ENCODE assay signal across 19 cellular contexts in the genomic region with DNA sequence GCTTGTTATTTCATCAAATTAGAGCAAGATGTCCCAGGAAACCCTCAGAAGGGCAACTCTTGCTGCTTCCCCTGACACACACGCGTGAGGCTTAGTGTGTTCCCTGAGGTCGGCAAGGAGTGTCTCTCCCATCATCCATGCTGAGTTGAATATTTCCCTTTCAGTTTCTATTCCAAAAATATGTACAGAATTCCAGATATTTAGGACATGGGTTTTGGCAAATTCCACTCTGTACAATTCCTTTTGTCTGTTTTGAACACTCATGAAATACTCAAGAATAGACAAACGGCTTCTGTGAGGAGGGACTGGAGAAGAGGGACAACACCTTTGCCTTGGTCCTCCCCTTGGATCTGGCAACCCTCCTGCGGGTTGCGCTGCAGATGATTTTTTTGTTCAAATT.
"Had no signal": no experiment of that assay in that cellular context is flagged by ENCODE, and none has a peak within 500 bp of the region (broad histone marks: within the 10 kb centered on the region; RNA-seq: fewer than 3 reads in every experiment).

No MANE protein-coding gene starts in this region.

- H3K9me3 Mint-ChIP-seq: activated CD4-positive, alpha-beta memory T cell treated with anti-CD3 and anti-CD28 coated beads for 36 hours; activated T-cell treated with anti-CD3 and anti-CD28 coated beads, Interleukin-2, amount 50 U/mL, for 4 hours; stimulated activated effector memory CD8-positive, alpha-beta T cell treated with anti-CD3 and anti-CD28 coated beads, Interleukin-12 subunit alpha, Interleukin-12 subunit beta, amount 100 ng/mL, for 72 hours had no signal

- H3K4me1 ChIP-seq: right atrium auricular region, upper lobe of right lung had no signal

- H3K36me3 Mint-ChIP-seq: activated CD4-positive, alpha-beta memory T cell treated with anti-CD3 and anti-CD28 coated beads for 36 hours; activated naive CD8-positive, alpha-beta T cell; stimulated activated effector memory CD8-positive, alpha-beta T cell treated with anti-CD3 and anti-CD28 coated beads, Interleukin-12 subunit alpha, Interleukin-12 subunit beta, amount 100 ng/mL, for 72 hours had no signal

- H3K27me3 ChIP-seq: heart left ventricle, right atrium auricular region, upper lobe of right lung had no signal

- H3K27ac Mint-ChIP-seq: activated CD4-positive, alpha-beta memory T cell treated with anti-CD3 and anti-CD28 coated beads for 36 hours; activated naive CD8-positive, alpha-beta T cell; stimulated activated effector memory CD8-positive, alpha-beta T cell treated with anti-CD3 and anti-CD28 coated beads, Interleukin-12 subunit alpha, Interleukin-12 subunit beta, amount 100 ng/mL, for 72 hours had no signal

- H3K4me3 ChIP-seq: heart left ventricle, right atrium auricular region, upper lobe of right lung had no signal

- ATAC-seq: activated T-cell treated with anti-CD3 and anti-CD28 coated beads, Interleukin-2, amount 50 U/mL, for 4 hours; heart left ventricle; left ventricle myocardium superior; stimulated activated effector memory CD8-positive, alpha-beta T cell treated with anti-CD3 and anti-CD28 coated beads, Interleukin-12 subunit alpha, Interleukin-12 subunit beta, amount 100 ng/mL, for 72 hours had no signal

- H3K27ac ChIP-seq: epithelial cell of prostate, heart left ventricle, right atrium auricular region, upper lobe of right lung had no signal

- H3K27me3 Mint-ChIP-seq: activated CD4-positive, alpha-beta memory T cell treated with anti-CD3 and anti-CD28 coated beads for 36 hours; activated naive CD8-positive, alpha-beta T cell had no signal

- H3K4me1 Mint-ChIP-seq: stimulated activated effector memory CD8-positive, alpha-beta T cell treated with anti-CD3 and anti-CD28 coated beads, Interleukin-12 subunit alpha, Interleukin-12 subunit beta, amount 100 ng/mL, for 72 hours had no signal

- DNase-seq: activated CD4-positive, alpha-beta memory T cell treated with anti-CD3 and anti-CD28 coated beads for 36 hours; activated CD4-positive, alpha-beta T cell treated with anti-CD3 and anti-CD28 coated beads for 1 hour; activated effector memory CD4-positive, alpha-beta T cell treated with anti-CD3 and anti-CD28 coated beads, Interleukin-2, amount 50 U/mL, for 16 hours; activated T-cell treated with anti-CD3 and anti-CD28 coated beads, Interleukin-2, amount 50 U/mL, for 4 hours; aorta; caudate nucleus; effector memory CD4-positive, alpha-beta T cell; foreskin fibroblast; heart left ventricle; left ventricle myocardium superior; mesendoderm; posterior cingulate gyrus; substantia nigra; T-helper 9 cell; upper lobe of right lung had no signal

- H3K9me3 ChIP-seq: heart left ventricle, right atrium auricular region, upper lobe of right lung had no signal

- H3K4me3 Mint-ChIP-seq: activated CD4-positive, alpha-beta memory T cell treated with anti-CD3 and anti-CD28 coated beads for 36 hours; activated naive CD8-positive, alpha-beta T cell; activated T-cell treated with anti-CD3 and anti-CD28 coated beads, Interleukin-2, amount 50 U/mL, for 4 hours; stimulated activated effector memory CD8-positive, alpha-beta T cell treated with anti-CD3 and anti-CD28 coated beads, Interleukin-12 subunit alpha, Interleukin-12 subunit beta, amount 100 ng/mL, for 72 hours had no signal
